ENCODE assay signal across 1 cellular context in the genomic region with DNA sequence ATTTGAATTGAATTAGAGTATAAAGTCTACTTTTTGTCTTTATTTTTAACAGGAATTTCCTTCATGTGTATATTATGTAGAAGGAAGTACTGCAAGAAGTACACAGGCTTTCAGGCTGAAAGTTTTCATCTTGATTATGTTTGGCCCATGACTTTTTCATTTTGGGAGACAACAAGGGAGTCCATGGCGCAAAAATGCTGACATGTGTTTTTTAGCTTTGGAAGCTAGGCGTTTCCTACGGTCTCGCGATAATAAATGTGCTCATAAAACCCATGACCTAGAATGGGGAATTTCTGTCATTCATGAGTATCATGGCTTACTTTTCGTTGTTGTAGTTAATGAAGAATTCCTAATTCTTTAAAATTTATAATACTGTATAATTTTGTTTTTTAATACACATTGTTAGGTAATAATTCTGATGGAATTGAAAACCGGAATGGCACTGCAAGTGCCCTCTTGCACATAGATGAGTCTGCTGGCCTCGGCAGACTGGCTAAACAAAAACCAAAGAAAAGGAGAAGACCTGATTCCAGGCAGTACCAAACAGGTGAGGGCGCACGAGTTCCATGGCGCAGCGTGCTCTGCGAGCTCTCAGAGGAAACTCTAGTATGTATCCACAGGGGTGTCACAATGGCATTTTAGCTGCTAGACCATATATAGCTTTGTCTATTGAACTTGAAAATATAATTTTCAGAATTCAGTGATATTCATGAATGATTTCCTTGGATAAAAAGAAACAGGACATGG.
TF ChIP-seq lines count a peak whose summit lies in the region.

No MANE protein-coding gene starts in this region.

TF ChIP-seq in K562, 482 proteins besides CTCF, POLR2A, EP300 and RAD21:
- TF ChIP-seq, protein P1, sequence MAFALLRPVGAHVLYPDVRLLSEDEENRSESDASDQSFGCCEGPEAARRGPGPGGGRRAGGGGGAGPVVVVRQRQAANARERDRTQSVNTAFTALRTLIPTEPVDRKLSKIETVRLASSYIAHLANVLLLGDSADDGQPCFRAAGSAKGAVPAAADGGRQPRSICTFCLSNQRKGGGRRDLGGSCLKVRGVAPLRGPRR (CRISPR knock-in tag; IDR thresholded peaks at IDR 0.05) = no peak
- TF ChIP-seq POLR3G (IDR thresholded peaks at IDR 0.05; ENCODE audit: extremely low read depth, insufficient read length, insufficient replicate concordance) = no peak
- TF ChIP-seq, protein P2, sequence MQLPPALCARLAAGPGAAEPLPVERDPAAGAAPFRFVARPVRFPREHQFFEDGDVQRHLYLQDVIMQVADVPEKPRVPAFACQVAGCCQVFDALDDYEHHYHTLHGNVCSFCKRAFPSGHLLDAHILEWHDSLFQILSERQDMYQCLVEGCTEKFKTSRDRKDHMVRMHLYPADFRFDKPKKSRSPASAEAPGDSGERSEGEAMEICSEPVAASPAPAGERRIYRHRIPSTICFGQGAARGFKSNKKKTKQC (CRISPR knock-in tag; IDR thresholded peaks at IDR 0.05) = no peak
- TF ChIP-seq, protein P3, sequence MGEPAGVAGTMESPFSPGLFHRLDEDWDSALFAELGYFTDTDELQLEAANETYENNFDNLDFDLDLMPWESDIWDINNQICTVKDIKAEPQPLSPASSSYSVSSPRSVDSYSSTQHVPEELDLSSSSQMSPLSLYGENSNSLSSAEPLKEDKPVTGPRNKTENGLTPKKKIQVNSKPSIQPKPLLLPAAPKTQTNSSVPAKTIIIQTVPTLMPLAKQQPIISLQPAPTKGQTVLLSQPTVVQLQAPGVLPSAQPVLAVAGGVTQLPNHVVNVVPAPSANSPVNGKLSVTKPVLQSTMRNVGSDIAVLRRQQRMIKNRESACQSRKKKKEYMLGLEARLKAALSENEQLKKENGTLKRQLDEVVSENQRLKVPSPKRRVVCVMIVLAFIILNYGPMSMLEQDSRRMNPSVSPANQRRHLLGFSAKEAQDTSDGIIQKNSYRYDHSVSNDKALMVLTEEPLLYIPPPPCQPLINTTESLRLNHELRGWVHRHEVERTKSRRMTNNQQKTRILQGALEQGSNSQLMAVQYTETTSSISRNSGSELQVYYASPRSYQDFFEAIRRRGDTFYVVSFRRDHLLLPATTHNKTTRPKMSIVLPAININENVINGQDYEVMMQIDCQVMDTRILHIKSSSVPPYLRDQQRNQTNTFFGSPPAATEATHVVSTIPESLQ (CRISPR knock-in tag; IDR thresholded peaks at IDR 0.05) = no peak
- TF ChIP-seq GTF2B (IDR thresholded peaks at IDR 0.05; ENCODE audit: extremely low read depth, insufficient read length) = no peak
- no peak for TF ChIP-seq CSDE1 (IDR thresholded peaks at IDR 0.05)
- TF ChIP-seq HDAC1 (IDR thresholded peaks at IDR 0.05) = no peak
- no peak for TF ChIP-seq SMAD4 (CRISPR knock-in tag; conservative IDR thresholded peaks at IDR 0.05)
- TF ChIP-seq ZNF311 (CRISPR knock-in tag; IDR thresholded peaks at IDR 0.05) = no peak
- peak; percentile 88 for TF ChIP-seq MAFF (IDR thresholded peaks at IDR 0.05; ENCODE audit: low read length)
- TF ChIP-seq HSF4 (CRISPR knock-in tag; IDR thresholded peaks at IDR 0.05; ENCODE audit: borderline replicate concordance) = no peak
- TF ChIP-seq MYC (IDR thresholded peaks at IDR 0.05; ENCODE audit: low read depth, low read length) = no peak
- no peak for TF ChIP-seq MYC (CRISPR knock-in tag; IDR thresholded peaks at IDR 0.05; ENCODE audit: borderline replicate concordance, low read depth)
- TF ChIP-seq ETV5 (CRISPR knock-in tag; IDR thresholded peaks at IDR 0.05; ENCODE audit: low read depth) = no peak
- peak; percentile 90 for TF ChIP-seq MAFK (IDR thresholded peaks at IDR 0.05; ENCODE audit: low read length)
- TF ChIP-seq JUND (IDR thresholded peaks at IDR 0.05; ENCODE audit: borderline replicate concordance, low read depth, low read length) = no peak
- no peak for TF ChIP-seq JUND (tag; IDR thresholded peaks at IDR 0.05; ENCODE audit: borderline replicate concordance, low read depth, low read length)
- TF ChIP-seq ZNF316 (IDR thresholded peaks at IDR 0.05) = peak; percentile 85
- TF ChIP-seq ZNF444 (CRISPR knock-in tag; IDR thresholded peaks at IDR 0.05) = no peak
- TF ChIP-seq KHSRP (IDR thresholded peaks at IDR 0.05) = no peak
- no peak for TF ChIP-seq PHF20 (IDR thresholded peaks at IDR 0.05; ENCODE audit: partially characterized antibody)
- TF ChIP-seq DLX4 (CRISPR knock-in tag; IDR thresholded peaks at IDR 0.05) = no peak
- TF ChIP-seq ARID2 (IDR thresholded peaks at IDR 0.05) = no peak
- no peak for TF ChIP-seq HMG20A (CRISPR knock-in tag; conservative IDR thresholded peaks at IDR 0.05)
- TF ChIP-seq, protein P4, sequence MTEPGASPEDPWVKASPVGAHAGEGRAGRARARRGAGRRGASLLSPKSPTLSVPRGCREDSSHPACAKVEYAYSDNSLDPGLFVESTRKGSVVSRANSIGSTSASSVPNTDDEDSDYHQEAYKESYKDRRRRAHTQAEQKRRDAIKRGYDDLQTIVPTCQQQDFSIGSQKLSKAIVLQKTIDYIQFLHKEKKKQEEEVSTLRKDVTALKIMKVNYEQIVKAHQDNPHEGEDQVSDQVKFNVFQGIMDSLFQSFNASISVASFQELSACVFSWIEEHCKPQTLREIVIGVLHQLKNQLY (CRISPR knock-in tag; conservative IDR thresholded peaks at IDR 0.05) = no peak
- peak; percentile 61 for TF ChIP-seq C11orf30 (IDR thresholded peaks at IDR 0.05; ENCODE audit: low read depth)
- TF ChIP-seq MAFG (tag; conservative IDR thresholded peaks at IDR 0.05) = peak; percentile 63
- TF ChIP-seq ELF1 (tag; IDR thresholded peaks at IDR 0.05) = no peak
- TF ChIP-seq, protein P5, sequence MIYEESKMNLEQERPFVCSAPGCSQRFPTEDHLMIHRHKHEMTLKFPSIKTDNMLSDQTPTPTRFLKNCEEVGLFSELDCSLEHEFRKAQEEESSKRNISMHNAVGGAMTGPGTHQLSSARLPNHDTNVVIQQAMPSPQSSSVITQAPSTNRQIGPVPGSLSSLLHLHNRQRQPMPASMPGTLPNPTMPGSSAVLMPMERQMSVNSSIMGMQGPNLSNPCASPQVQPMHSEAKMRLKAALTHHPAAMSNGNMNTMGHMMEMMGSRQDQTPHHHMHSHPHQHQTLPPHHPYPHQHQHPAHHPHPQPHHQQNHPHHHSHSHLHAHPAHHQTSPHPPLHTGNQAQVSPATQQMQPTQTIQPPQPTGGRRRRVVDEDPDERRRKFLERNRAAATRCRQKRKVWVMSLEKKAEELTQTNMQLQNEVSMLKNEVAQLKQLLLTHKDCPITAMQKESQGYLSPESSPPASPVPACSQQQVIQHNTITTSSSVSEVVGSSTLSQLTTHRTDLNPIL (CRISPR knock-in tag; IDR thresholded peaks at IDR 0.05) = no peak
- TF ChIP-seq STAG1 (CRISPR knock-in tag; IDR thresholded peaks at IDR 0.05; ENCODE audit: borderline replicate concordance) = no peak
TF ChIP-seq in K562: peak in this region for 5.
